ENCODE assay signal across 8 cellular contexts in the genomic region with DNA sequence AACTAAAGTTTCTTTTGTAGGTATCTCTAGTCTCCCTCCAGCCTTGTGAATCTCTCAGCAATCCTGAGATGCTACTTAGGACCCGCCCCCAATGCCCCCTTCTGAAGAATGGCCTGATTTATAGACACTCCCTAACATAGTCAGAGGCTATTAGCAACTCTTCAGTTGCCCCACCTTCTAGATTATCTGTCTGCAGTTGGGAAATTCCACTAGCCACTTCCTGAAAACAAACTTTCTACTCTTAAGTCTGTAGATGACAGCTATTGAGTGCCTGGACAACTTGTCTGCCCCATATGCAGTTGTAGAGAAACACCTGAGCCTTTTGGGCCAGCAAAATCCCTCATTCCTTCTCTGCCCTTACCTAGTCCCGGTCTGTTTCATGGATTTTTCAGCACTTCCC.
DNase-seq lines count a peak whose midpoint lies in the region; ATAC-seq, FAIRE-seq and TF ChIP-seq lines count a peak whose summit lies in the region.

No MANE protein-coding gene starts in this region.

- H3K4me3 Mint-ChIP-seq in type B pancreatic cell, result no peak overlapping the region

- CTCF ChIA-PET in K562 (lab: Yijun Ruan, JAX; ENCODE audit: low intra/inter-chr PET ratio), result no interaction called here

- no peak for TF ChIP-seq RAD21 in K562 (CRISPR knock-in tag; conservative IDR thresholded peaks at IDR 0.05 in 1 of 2, IDR thresholded peaks at IDR 0.05 in 1 of 2)

- ATAC-seq in GM21423 (IDR thresholded peaks at IDR 0.05; ENCODE audit: unreplicated experiment) (peak; percentile 96), HG03565 (IDR thresholded peaks at IDR 0.05; ENCODE audit: unreplicated experiment) (peak; percentile 93), K562 (no peak; the same call in 2 of the 3 replicates), sciatic nerve (no peak)

- H3K36me3 Mint-ChIP-seq in type B pancreatic cell, result no peaks in the 10 kb centered on the region

- H3K36me3 ChIP-seq in K562 (ENCODE audit: control insufficient read depth, insufficient read depth, low read length), result no peaks in the 10 kb centered on the region
- no peaks in the 10 kb centered on the region for H3K36me3 ChIP-seq in esophagus squamous epithelium

- in situ Hi-C loops in K562 (cut with MboI), result no loop called here

- H3K9ac ChIP-seq in K562 (ENCODE audit: insufficient read depth in 1 of 2, low read depth in 2 of 2, low read length in 2 of 2), result no peak overlapping the region

- no peak overlapping the region for H3K27ac Mint-ChIP-seq in type B pancreatic cell

- TF ChIP-seq CTCF in K562 (IDR thresholded peaks at IDR 0.05 in 2 of 3, conservative IDR thresholded peaks at IDR 0.05 in 1 of 3; ENCODE audit: insufficient read depth in 2 of 3, low read depth in 1 of 3, low read length in 3 of 3) (no peak), type B pancreatic cell (conservative IDR thresholded peaks at IDR 0.05) (no peak), esophagus squamous epithelium (IDR thresholded peaks at IDR 0.05) (no peak)

- peaks cover 7% of the 10 kb centered on the region for H3K9me3 Mint-ChIP-seq in type B pancreatic cell

- no peaks in the 10 kb centered on the region for H4K20me1 ChIP-seq in K562 (replicated peaks; ENCODE audit: control insufficient read depth, insufficient read depth, low read length)

- no peaks in the 10 kb centered on the region for H3K4me1 ChIP-seq in K562 (replicated peaks in 1 of 2; ENCODE audit: control insufficient read depth in 2 of 2, insufficient read depth in 2 of 2, low read length in 2 of 2)
- H3K4me1 ChIP-seq in esophagus squamous epithelium, result peaks cover 6 to 48% (median 34%) of the 10 kb centered on the region in 3 donors

- H3K4me1 Mint-ChIP-seq in type B pancreatic cell (ENCODE audit: unreplicated experiment), result peaks cover 9% of the 10 kb centered on the region

- H3K27ac ChIP-seq in K562 (ENCODE audit: extremely low read depth, low read depth, low read length), result no peak overlapping the region
- no peak overlapping the region for H3K27ac ChIP-seq in esophagus squamous epithelium

- DNase-seq in EH (ENCODE audit: low read depth) (peak; percentile 64), K562 (ENCODE audit: extremely low read depth in 1 of 4, low spot score in 3 of 4) (no peak), sciatic nerve (ENCODE audit: low spot score) (no peak), type B pancreatic cell (ENCODE audit: extremely low spot score, unreplicated experiment) (no peak), esophagus squamous epithelium (lab: John Stamatoyannopoulos, UW) (no peak)
- no peak for DNase-seq in activated CD4-positive, CD25-positive, alpha-beta regulatory T cell (lab: John Stamatoyannopoulos, UW)

- H3K27me3 ChIP-seq in K562 (ENCODE audit: control insufficient read depth in 2 of 2, insufficient read depth in 2 of 2, low read length in 2 of 2) (peaks cover 4 to 22% of the 10 kb centered on the region in 2 experiments; a peak in 4 of 5 replicates), esophagus squamous epithelium (no peaks in the 10 kb centered on the region)

- peaks cover 5% of the 10 kb centered on the region for H3K27me3 Mint-ChIP-seq in type B pancreatic cell

- WGBS in K562 (ENCODE audit: insufficient coverage, low coverage, missing lambda C conversion rate), result 0% methylated on average over 2 of the region's 2 CpGs
- 90 to 100% methylated on average over 2 of the region's 2 CpGs for WGBS in esophagus squamous epithelium, 2 donors

- TF ChIP-seq POLR2A in K562 (conservative IDR thresholded peaks at IDR 0.05) (no peak), esophagus squamous epithelium (IDR thresholded peaks at IDR 0.05) (no peak)

- no peaks in the 10 kb centered on the region for H3K9me1 ChIP-seq in K562 (ENCODE audit: control insufficient read depth, insufficient read depth, low read length)

- no peak overlapping the region for H2AFZ ChIP-seq in K562 (ENCODE audit: low read depth, low read length)

- no peak for TF ChIP-seq EP300 in K562 (IDR thresholded peaks at IDR 0.05; ENCODE audit: low read length)

- no peaks in the 10 kb centered on the region for H3K79me2 ChIP-seq in K562 (ENCODE audit: control insufficient read depth, insufficient read depth, low read length)

- no TSS peak for BruUV-seq in K562 (replicated peaks; lab: Mats Ljungman, UMichigan)

- no peak overlapping the region for H3K4me3 ChIP-seq in K562
- no peak overlapping the region for H3K4me3 ChIP-seq in esophagus squamous epithelium

- POLR2A ChIA-PET in K562 (lab: Yijun Ruan, JAX), result interaction anchor here (0.5 kb wide), 1 partner anchor 62 kb away, joined by 4 read pairs; no protein-coding TSS in a partner anchor

- no peak overlapping the region for H3K4me2 ChIP-seq in K562 (ENCODE audit: insufficient read depth, low read length)

- H3K9me3 ChIP-seq in K562 (replicated peaks; ENCODE audit: control insufficient read depth, insufficient read depth, low read depth, low read length) (no peaks in the 10 kb centered on the region), esophagus squamous epithelium (no peaks in the 10 kb centered on the region)

- intact Hi-C loops in K562 (cut with micrococcal nuclease) (no loop called here), sciatic nerve (cut with DNase I) (no loop called here), esophagus squamous epithelium (cut with DNase I) (no loop called here)

- no peak for FAIRE-seq in K562 (lab: Jason Lieb, UNC)

TF ChIP-seq in K562, 482 proteins besides CTCF, POLR2A, EP300 and RAD21:
- TF ChIP-seq NBN (IDR thresholded peaks at IDR 0.05; ENCODE audit: low read depth) (no peak), ZNF766 (CRISPR knock-in tag; conservative IDR thresholded peaks at IDR 0.05) (peak; percentile 64; the same call in 1 of the 2 replicates), ELF1 (tag; IDR thresholded peaks at IDR 0.05) (0 out of 2 replicates have a peak, but pooled peaks have one; percentile 42), ETV1 (tag; conservative IDR thresholded peaks at IDR 0.05; ENCODE audit: low read depth) (0 out of 2 replicates have a peak, but pooled peaks have one; percentile 22), CEBPB (tag; IDR thresholded peaks at IDR 0.05) (peak; percentile 63), CEBPG (CRISPR knock-in tag; IDR thresholded peaks at IDR 0.05) (no peak), CEBPG (tag; conservative IDR thresholded peaks at IDR 0.05 in 1 of 2, IDR thresholded peaks at IDR 0.05 in 1 of 2) (peak; percentile 42 to 47)
- TF ChIP-seq, protein P1, sequence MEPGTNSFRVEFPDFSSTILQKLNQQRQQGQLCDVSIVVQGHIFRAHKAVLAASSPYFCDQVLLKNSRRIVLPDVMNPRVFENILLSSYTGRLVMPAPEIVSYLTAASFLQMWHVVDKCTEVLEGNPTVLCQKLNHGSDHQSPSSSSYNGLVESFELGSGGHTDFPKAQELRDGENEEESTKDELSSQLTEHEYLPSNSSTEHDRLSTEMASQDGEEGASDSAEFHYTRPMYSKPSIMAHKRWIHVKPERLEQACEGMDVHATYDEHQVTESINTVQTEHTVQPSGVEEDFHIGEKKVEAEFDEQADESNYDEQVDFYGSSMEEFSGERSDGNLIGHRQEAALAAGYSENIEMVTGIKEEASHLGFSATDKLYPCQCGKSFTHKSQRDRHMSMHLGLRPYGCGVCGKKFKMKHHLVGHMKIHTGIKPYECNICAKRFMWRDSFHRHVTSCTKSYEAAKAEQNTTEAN (CRISPR knock-in tag; IDR thresholded peaks at IDR 0.05), result no peak
TF ChIP-seq in K562: peak in this region for 5.

Comparison
In these comparisons a context has a peak if more than half of its experiments do, and no peak if none do; other contexts are left out.
1. ATAC-seq: peak in GM21423 (single experiment) and HG03565 (single experiment); none in K562 (single experiment) and sciatic nerve (single experiment).